Comparison of ENCODE assay signal across 8 cellular contexts in the genomic region with DNA sequence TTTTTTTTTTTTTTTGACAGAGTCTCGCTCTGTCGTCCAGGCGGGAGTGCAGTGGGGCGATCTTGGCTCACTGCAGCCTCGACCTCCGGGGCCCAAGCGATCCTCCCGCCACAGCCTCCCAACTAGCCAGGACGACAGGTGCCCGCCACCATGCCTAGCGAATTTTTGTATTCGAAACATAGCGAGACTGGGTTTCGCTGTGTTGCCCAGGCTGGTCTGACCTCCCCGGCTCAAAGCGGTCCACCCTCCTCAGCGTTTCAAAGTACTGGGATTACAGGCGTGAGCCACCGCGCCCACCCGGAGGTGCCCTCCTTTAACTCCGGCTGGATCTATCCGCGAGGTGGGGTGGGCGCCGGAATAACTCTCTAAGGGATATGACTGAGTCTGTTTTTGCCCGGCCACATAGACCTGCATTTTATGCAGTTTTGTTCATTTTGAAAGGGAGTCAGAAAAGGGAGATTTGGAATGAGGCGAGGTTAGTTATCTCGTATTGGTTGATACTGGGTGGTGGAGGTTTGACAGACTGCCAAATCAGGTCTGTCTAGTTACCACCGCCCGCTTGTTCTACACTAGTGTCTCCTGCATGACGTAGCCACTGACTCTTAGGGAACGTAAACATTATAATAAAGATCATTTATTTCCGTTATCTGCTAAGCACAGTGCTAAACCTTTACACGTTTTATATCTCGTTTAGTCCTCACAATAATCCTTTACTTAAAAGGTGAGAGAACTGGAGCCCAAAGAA. TPM values are rescaled to one million over a fixed set of nuclear protein-coding genes. Genes with fewer than 3 reads are reported as not detected.
A peak's percentile ranks its signal among the peaks of the same experiment; 100 is the strongest.
DNase-seq lines count a peak whose midpoint lies in the region; ATAC-seq and TF ChIP-seq lines count a peak whose summit lies in the region.

No MANE protein-coding gene starts in this region.

- DNase-seq in OCI-M1 (lab: John Stamatoyannopoulos, UW) (peak; percentile 60), erythroblast (lab: John Stamatoyannopoulos, UW) (peak; percentile 52 to 72), trophoblast cell (peak; percentile 72 to 85), HCEC 1CT (no peak), caudate nucleus (lab: John Stamatoyannopoulos, UW) (no peak), iPS-NIHi7 (ENCODE audit: extremely low spot score) (no peak)

- TF ChIP-seq POLR2A in erythroblast (IDR thresholded peaks at IDR 0.05; ENCODE audit: low read length), result no peak
- TF ChIP-seq POLR2A in GM18505 (IDR thresholded peaks at IDR 0.05; ENCODE audit: borderline replicate concordance, extremely low read depth, insufficient read depth, insufficient read length), result no peak

- no peak overlapping the region for H2BK5ac ChIP-seq in trophoblast cell (ENCODE audit: low read depth, low read length, poor library complexity)

- H4K8ac ChIP-seq in trophoblast cell (ENCODE audit: low read depth, low read length), result peak overlapping the region; percentile 98

- H4K20me1 ChIP-seq in DOHH2 (ENCODE audit: control insufficient read depth, insufficient read depth, low read depth, low read length), result peaks cover 27% of the 10 kb centered on the region

- no peak overlapping the region for H3K9ac ChIP-seq in trophoblast cell (ENCODE audit: low read length)

- H3F3A ChIP-seq in DOHH2 (ENCODE audit: control insufficient read depth, insufficient read depth), result peaks cover 5% of the 10 kb centered on the region

- H3K18ac ChIP-seq in trophoblast cell (ENCODE audit: low read length), result peak overlapping the region; percentile 63

- H3K79me2 ChIP-seq in DOHH2 (ENCODE audit: control insufficient read depth, low read length) (peaks cover 48% of the 10 kb centered on the region), trophoblast cell (ENCODE audit: control insufficient read depth, insufficient read depth, low read length, poor library complexity) (peaks cover 24% of the 10 kb centered on the region)

- H3K9me2 ChIP-seq in DOHH2 (replicated peaks; ENCODE audit: control insufficient read depth, low read length), result no peaks in the 10 kb centered on the region

- no peak overlapping the region for H2BK120ac ChIP-seq in trophoblast cell (ENCODE audit: insufficient read depth, low read length, poor library complexity)

- peak overlapping the region; percentile 71 for H3K27ac ChIP-seq in DOHH2 (ENCODE audit: low read depth, low read length)
- no peak overlapping the region for H3K27ac ChIP-seq in trophoblast cell (ENCODE audit: low read depth, low read length)
- H3K27ac ChIP-seq in caudate nucleus (ENCODE audit: low read depth, low read length), result no peak overlapping the region

- H3K4ac ChIP-seq in trophoblast cell (ENCODE audit: low read depth, low read length), result peak overlapping the region; percentile 78

- no peak for TF ChIP-seq CTCF in DOHH2 (IDR thresholded peaks at IDR 0.05; ENCODE audit: low read depth, low read length, poor library complexity, severe bottlenecking)

- H2BK12ac ChIP-seq in trophoblast cell (ENCODE audit: low read length), result peak overlapping the region; percentile 65

- H3K27me3 ChIP-seq in DOHH2 (ENCODE audit: control insufficient read depth, low read length) (no peaks in the 10 kb centered on the region), trophoblast cell (ENCODE audit: insufficient read depth, low read length) (no peaks in the 10 kb centered on the region)

- peaks cover 25% of the 10 kb centered on the region for H3K4me1 ChIP-seq in DOHH2 (ENCODE audit: control insufficient read depth, low read length)
- H3K4me1 ChIP-seq in trophoblast cell (ENCODE audit: control insufficient read depth in 1 of 2, insufficient read depth in 2 of 2, low read length in 2 of 2), result peaks cover 7 to 9% of the 10 kb centered on the region in 2 experiments

- no peak overlapping the region for H2AFZ ChIP-seq in trophoblast cell (ENCODE audit: insufficient read depth, low read length, poor library complexity)

- peaks cover 12% of the 10 kb centered on the region for H3K79me1 ChIP-seq in trophoblast cell (ENCODE audit: low read length)

- H3K4me3 ChIP-seq in DOHH2 (ENCODE audit: low read length) (peak overlapping the region; percentile 82), trophoblast cell (ENCODE audit: low read depth, low read length) (no peak overlapping the region)

- no CpG with 5 or more reads among the region's 36 CpGs for WGBS in trophoblast cell (ENCODE audit: extremely low coverage, insufficient coverage, insufficient read length)

- H3K36me3 ChIP-seq in DOHH2 (ENCODE audit: control insufficient read depth, low read length), result peaks cover 37% of the 10 kb centered on the region
- H3K36me3 ChIP-seq in trophoblast cell (ENCODE audit: control insufficient read depth in 1 of 2, insufficient read depth in 2 of 2, low read length in 2 of 2), result peaks cover 8 to 11% of the 10 kb centered on the region in 2 experiments

- no peak for ATAC-seq in GM18505 (IDR thresholded peaks at IDR 0.05; ENCODE audit: unreplicated experiment)

- H4K91ac ChIP-seq in trophoblast cell (ENCODE audit: low read depth, low read length), result peak overlapping the region; percentile 32

- H3K14ac ChIP-seq in trophoblast cell (ENCODE audit: low read length), result peak overlapping the region; percentile 28

- peak overlapping the region; percentile 79 for H3K4me2 ChIP-seq in DOHH2 (ENCODE audit: low read length)
- H3K4me2 ChIP-seq in trophoblast cell (ENCODE audit: low read length), result no peak overlapping the region

- peak overlapping the region; percentile 3 for H4K12ac ChIP-seq in trophoblast cell (ENCODE audit: low read depth, low read length)

- no peaks in the 10 kb centered on the region for H3K9me3 ChIP-seq in DOHH2 (ENCODE audit: control insufficient read depth, insufficient read depth, low read length)
- H3K9me3 ChIP-seq in trophoblast cell (ENCODE audit: insufficient read depth, low read depth, low read length), result no peaks in the 10 kb centered on the region

- H3K23ac ChIP-seq in trophoblast cell (ENCODE audit: low read length), result no peak overlapping the region

- H2AK5ac ChIP-seq in trophoblast cell (ENCODE audit: low read length), result no peak overlapping the region

RNA-seq across cellular contexts. Expression of gene CCT4, which starts 0.9 kb away (rescaled TPM):
- polyA plus RNA-seq in trophoblast cell (2013), result 167 and 168 TPM in 2 replicates

RNA-seq across cellular contexts. Expression of gene COMMD1, which starts 16.1 kb away (rescaled TPM):
- polyA plus RNA-seq in trophoblast cell (2013), result 39.3 and 39.7 TPM in 2 replicates

RNA-seq across cellular contexts. Expression of gene FAM161A, which starts 35.5 kb away (rescaled TPM):
- 3.4 and 3.5 TPM in 2 replicates for polyA plus RNA-seq in trophoblast cell (2013)

Comparison
In these comparisons a context has a peak if more than half of its experiments do, and no peak if none do; other contexts are left out.
1. DNase-seq: peak in OCI-M1 (single experiment), erythroblast (2 of 2) and trophoblast cell (2 of 2); none in HCEC 1CT (single experiment), caudate nucleus (0 of 61) and iPS-NIHi7 (single experiment).